ENCODE assay signal across 21 cellular contexts in the genomic region with DNA sequence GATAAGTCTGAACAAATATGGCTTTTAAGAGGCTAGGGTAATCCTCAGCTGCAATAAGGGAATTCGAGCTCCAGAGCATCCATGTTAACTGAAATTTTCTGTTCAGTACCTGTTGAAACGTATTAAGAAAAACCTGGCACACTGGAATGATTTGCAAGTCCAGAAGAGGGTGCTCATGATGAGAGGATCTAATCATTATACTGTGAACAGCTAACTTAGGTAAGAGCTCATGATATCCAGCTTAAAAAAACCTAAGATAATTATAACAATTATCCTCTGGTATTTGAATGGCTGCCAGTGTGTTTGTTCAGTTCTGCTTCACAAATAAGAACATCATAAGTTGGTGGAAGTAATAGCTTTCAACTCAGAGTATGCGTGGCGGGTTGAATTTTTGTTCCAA.
DNase-seq lines count a peak whose midpoint lies in the region; ATAC-seq, FAIRE-seq and TF ChIP-seq lines count a peak whose summit lies in the region.
"Had no signal": no experiment of that assay in that cellular context is flagged by ENCODE, and none has a peak within 500 bp of the region (broad histone marks: within the 10 kb centered on the region; RNA-seq: fewer than 3 reads in every experiment).

No MANE protein-coding gene starts in this region.

- TF ChIP-seq CTCF in epithelial cell of esophagus (IDR thresholded peaks at IDR 0.05; ENCODE audit: insufficient read depth, low read depth, low read length, missing control alignments) = peak; percentile 24

- H3K4me3 ChIP-seq in epithelial cell of esophagus (ENCODE audit: low read length) = no peak overlapping the region
- H3K4me3 ChIP-seq: left ventricle myocardium inferior, SJCRH30, transverse colon had no signal

- FAIRE-seq in urothelium cell line (lab: Jason Lieb, UNC) = no peak
- FAIRE-seq: H1 had no signal

- DNase-seq in ELR (ENCODE audit: low read depth) = peak; percentile 0
- peak; percentile 76 for DNase-seq in NCI-H1105 (lab: John Stamatoyannopoulos, UW)
- peak; percentile 66 for DNase-seq in NCI-H748 treated with DMSO at 0.1 percent for 48 hours (lab: John Stamatoyannopoulos, UW)
- DNase-seq in epithelial cell of esophagus (ENCODE audit: low read depth) = peak; percentile 37
- DNase-seq in OCI-M2 (lab: John Stamatoyannopoulos, UW; ENCODE audit: unreplicated experiment) = no peak
- DNase-seq in urothelium cell line (ENCODE audit: low spot score) = no peak
- DNase-seq: activated CD8-positive, alpha-beta T cell treated with anti-CD3 and anti-CD28 coated beads, Interleukin-2, amount 10 ng/mL, durations not matched to agents 7 days and 5 days; activated naive CD4-positive, alpha-beta T cell treated with anti-CD3 and anti-CD28 coated beads for 36 hours; activated T-cell treated with anti-CD3 and anti-CD28 coated beads, Interleukin-2, amount 50 U/mL, for 24 hours; effector memory CD4-positive, alpha-beta T cell; glutamatergic neuron; left ventricle myocardium inferior; midbrain; MM.1S; posterior cingulate gyrus; SJCRH30; stimulated activated CD4-positive, alpha-beta T cell treated with anti-CD3 and anti-CD28 coated beads, Interleukin-2, amount 100 ng/mL, for 24 hours; transverse colon had no signal

- ATAC-seq in HG02588 (IDR thresholded peaks at IDR 0.05; ENCODE audit: unreplicated experiment) = no peak
- ATAC-seq: activated CD8-positive, alpha-beta T cell treated with anti-CD3 and anti-CD28 coated beads, Interleukin-2, amount 10 ng/mL, durations not matched to agents 7 days and 5 days; WTC11 had no signal

Comparison
In these comparisons a context has a peak if more than half of its experiments do, and no peak if none do; other contexts are left out.
1. DNase-seq: peak in ELR (single experiment), NCI-H1105 (single experiment), NCI-H748 treated with DMSO at 0.1 percent for 48 hours (single experiment) and epithelial cell of esophagus (single experiment); none in OCI-M2 (single experiment) and urothelium cell line (single experiment).